ENCODE assay signal across 24 cellular contexts in genomic region chr6:141963543-141964295, GRCh38.
DNase-seq lines count a peak whose midpoint lies in the region; ATAC-seq and TF ChIP-seq lines count a peak whose summit lies in the region.
"Had no signal": no experiment of that assay in that cellular context is flagged by ENCODE, and none has a peak within 500 bp of the region (broad histone marks: within the 10 kb centered on the region; RNA-seq: fewer than 3 reads in every experiment).

No MANE protein-coding gene starts in this region.

- H3K4me1 ChIP-seq in PC-3 (ENCODE audit: insufficient read depth, low read length): no peaks in the 10 kb centered on the region
- H3K4me1 ChIP-seq: testis had no signal

- peaks cover 6% of the 10 kb centered on the region for H3K9me3 Mint-ChIP-seq in natural killer cell treated with Interleukin-12 subunit alpha and Interleukin-12 subunit beta and Interleukin-15 and Interleukin-18, amount 100 ng/mL, for 72 hours
- H3K9me3 Mint-ChIP-seq in natural killer cell: peaks cover 5 to 8% of the 10 kb centered on the region in 2 donors
- H3K9me3 Mint-ChIP-seq: brain had no signal

- no peaks in the 10 kb centered on the region for H3K9me2 ChIP-seq in PC-3 (replicated peaks; ENCODE audit: low read length)

- no peak overlapping the region for H3K27ac ChIP-seq in PC-3 (ENCODE audit: low read length)
- H3K27ac ChIP-seq: coronary artery, testis had no signal

- peak; percentile 74 to 88 for ATAC-seq in natural killer cell treated with Interleukin-12 subunit alpha and Interleukin-12 subunit beta and Interleukin-15 and Interleukin-18, amount 100 ng/mL, for 72 hours
- ATAC-seq in natural killer cell (no peak), PC-3 (no peak)
- ATAC-seq: activated CD8-positive, alpha-beta memory T cell treated with anti-CD3 and anti-CD28 coated beads, Interleukin-2, amount 10 ng/mL, durations not matched to agents 7 days and 5 days; K562; left colon; Panc1; sciatic nerve had no signal

- DNase-seq in natural killer cell treated with Interleukin-12 subunit alpha and Interleukin-12 subunit beta and Interleukin-15 and Interleukin-18, amount 100 ng/mL, for 72 hours (ENCODE audit: low spot score): no peak
- DNase-seq in natural killer cell (no peak), PC-3 (peak; percentile 3), fibroblast of villous mesenchyme (ENCODE audit: low read depth) (peak; percentile 4), glomerular visceral epithelial cell (ENCODE audit: extremely low spot score) (no peak), T-helper 9 cell (no peak), SHP77 (lab: John Stamatoyannopoulos, UW) (no peak)
- no peak for DNase-seq in stimulated activated CD4-positive, alpha-beta T cell treated with anti-CD3 and anti-CD28 coated beads, Interleukin-2, amount 100 ng/mL, for 48 hours
- DNase-seq: activated CD4-positive, alpha-beta T cell treated with anti-CD3 and anti-CD28 coated beads for 48 hours; activated CD8-positive, alpha-beta memory T cell treated with anti-CD3 and anti-CD28 coated beads, Interleukin-2, amount 10 ng/mL, durations not matched to agents 7 days and 5 days; CD4-positive, CD25-positive, alpha-beta regulatory T cell; endodermal cell; head of caudate nucleus; left colon; MV-4-11; NCI-H187; NCI-H446; testis had no signal

- H2AFZ ChIP-seq in PC-3 (ENCODE audit: low read length): no peak overlapping the region

- peaks cover 0 to 2% of the 10 kb centered on the region in 2 donors for H3K4me1 Mint-ChIP-seq in natural killer cell treated with Interleukin-12 subunit alpha and Interleukin-12 subunit beta and Interleukin-15 and Interleukin-18, amount 100 ng/mL, for 72 hours (ENCODE audit: low read depth in 2 of 2)
- no peaks in the 10 kb centered on the region for H3K4me1 Mint-ChIP-seq in natural killer cell
- H3K4me1 Mint-ChIP-seq: activated CD8-positive, alpha-beta memory T cell treated with anti-CD3 and anti-CD28 coated beads, Interleukin-2, amount 10 ng/mL, durations not matched to agents 7 days and 5 days had no signal

- no peaks in the 10 kb centered on the region for H3K27me3 ChIP-seq in PC-3 (ENCODE audit: low read length)
- H3K27me3 ChIP-seq: testis had no signal

- H3K36me3 Mint-ChIP-seq in natural killer cell treated with Interleukin-12 subunit alpha and Interleukin-12 subunit beta and Interleukin-15 and Interleukin-18, amount 100 ng/mL, for 72 hours: no peaks in the 10 kb centered on the region
- H3K36me3 Mint-ChIP-seq in natural killer cell: no peaks in the 10 kb centered on the region
- H3K36me3 Mint-ChIP-seq: activated CD8-positive, alpha-beta memory T cell treated with anti-CD3 and anti-CD28 coated beads, Interleukin-2, amount 10 ng/mL, durations not matched to agents 7 days and 5 days; brain; CD4-positive, CD25-positive, alpha-beta regulatory T cell had no signal

- no peaks in the 10 kb centered on the region for H3K27me3 Mint-ChIP-seq in natural killer cell treated with Interleukin-12 subunit alpha and Interleukin-12 subunit beta and Interleukin-15 and Interleukin-18, amount 100 ng/mL, for 72 hours
- no peaks in the 10 kb centered on the region for H3K27me3 Mint-ChIP-seq in natural killer cell (ENCODE audit: low read depth in 2 of 2)
- H3K27me3 Mint-ChIP-seq: activated CD8-positive, alpha-beta memory T cell treated with anti-CD3 and anti-CD28 coated beads, Interleukin-2, amount 10 ng/mL, durations not matched to agents 7 days and 5 days; brain; CD4-positive, CD25-positive, alpha-beta regulatory T cell had no signal

- intact Hi-C loops in natural killer cell (cut with micrococcal nuclease) (no loop called here), PC-3 (cut with micrococcal nuclease) (no loop called here)

- H3K36me3 ChIP-seq in PC-3 (ENCODE audit: low read depth, low read length): no peaks in the 10 kb centered on the region

- H4K20me1 ChIP-seq in PC-3 (ENCODE audit: low read length): no peaks in the 10 kb centered on the region

- TF ChIP-seq CTCF in natural killer cell (IDR thresholded peaks at IDR 0.05) (no peak), PC-3 (conservative IDR thresholded peaks at IDR 0.05; ENCODE audit: low read depth, low read length) (no peak), fibroblast of villous mesenchyme (IDR thresholded peaks at IDR 0.05; ENCODE audit: insufficient read depth, low read depth, low read length) (no peak)

- H3K27ac Mint-ChIP-seq in natural killer cell treated with Interleukin-12 subunit alpha and Interleukin-12 subunit beta and Interleukin-15 and Interleukin-18, amount 100 ng/mL, for 72 hours: peak overlapping the region in 1 of 2 donors; percentile 58
- no peak overlapping the region for H3K27ac Mint-ChIP-seq in natural killer cell
- H3K27ac Mint-ChIP-seq: activated CD8-positive, alpha-beta memory T cell treated with anti-CD3 and anti-CD28 coated beads, Interleukin-2, amount 10 ng/mL, durations not matched to agents 7 days and 5 days; CD4-positive, CD25-positive, alpha-beta regulatory T cell; endodermal cell; nephron had no signal

- H3K4me3 ChIP-seq in PC-3 (ENCODE audit: low read length) (no peak overlapping the region), fibroblast of villous mesenchyme (ENCODE audit: low read depth, low read length) (no peak overlapping the region)
- H3K4me3 ChIP-seq: coronary artery, K562, testis had no signal

- BruUV-seq in PC-3 (replicated peaks; lab: Mats Ljungman, UMichigan): no TSS peak

- CTCF ChIA-PET in PC-3 (lab: Charles Lee): no interaction called here

- no peaks in the 10 kb centered on the region for H3F3A ChIP-seq in PC-3 (ENCODE audit: low read length, unreplicated experiment)

- no peak overlapping the region for H3K4me2 ChIP-seq in PC-3 (ENCODE audit: low read length)

- H3K4me3 Mint-ChIP-seq in natural killer cell treated with Interleukin-12 subunit alpha and Interleukin-12 subunit beta and Interleukin-15 and Interleukin-18, amount 100 ng/mL, for 72 hours: no peak overlapping the region
- H3K4me3 Mint-ChIP-seq in natural killer cell: no peak overlapping the region
- H3K4me3 Mint-ChIP-seq: activated CD8-positive, alpha-beta memory T cell treated with anti-CD3 and anti-CD28 coated beads, Interleukin-2, amount 10 ng/mL, durations not matched to agents 7 days and 5 days; brain; CD4-positive, CD25-positive, alpha-beta regulatory T cell; endodermal cell; nephron had no signal

- H3K9me3 ChIP-seq in PC-3 (ENCODE audit: low read length): no peaks in the 10 kb centered on the region
- H3K9me3 ChIP-seq: testis had no signal

- POLR2A ChIA-PET in PC-3 (lab: Charles Lee; ENCODE audit: unreplicated experiment): no interaction called here

- no peak overlapping the region for H3K9ac ChIP-seq in PC-3 (ENCODE audit: low read length)

- H3K79me2 ChIP-seq in PC-3 (ENCODE audit: low read length): no peaks in the 10 kb centered on the region

Comparison
In these comparisons a context has a peak if more than half of its experiments do, and no peak if none do; other contexts are left out.
1. ATAC-seq: peak in natural killer cell treated with Interleukin-12 subunit alpha and Interleukin-12 subunit beta and Interleukin-15 and Interleukin-18, amount 100 ng/mL, for 72 hours (2 of 2); none in natural killer cell (0 of 3) and PC-3 (single experiment).
2. DNase-seq: peak in PC-3 (single experiment) and fibroblast of villous mesenchyme (single experiment); none in natural killer cell treated with Interleukin-12 subunit alpha and Interleukin-12 subunit beta and Interleukin-15 and Interleukin-18, amount 100 ng/mL, for 72 hours (single experiment), natural killer cell (single experiment), glomerular visceral epithelial cell (single experiment), T-helper 9 cell (single experiment), SHP77 (0 of 2) and stimulated activated CD4-positive, alpha-beta T cell treated with anti-CD3 and anti-CD28 coated beads, Interleukin-2, amount 100 ng/mL, for 48 hours (0 of 2).